Comparison of ENCODE assay signal across 26 cellular contexts in genomic region chr6:116036075-116036773, GRCh38. TPM values are rescaled to one million over a fixed set of nuclear protein-coding genes. Genes with fewer than 3 reads are reported as not detected.
DNase-seq lines count a peak whose midpoint lies in the region; ATAC-seq and TF ChIP-seq lines count a peak whose summit lies in the region.
"Had no signal": no experiment of that assay in that cellular context is flagged by ENCODE, and none has a peak within 500 bp of the region (broad histone marks: within the 10 kb centered on the region; RNA-seq: fewer than 3 reads in every experiment).

No MANE protein-coding gene starts in this region.

- peak overlapping the region; percentile 83 for H3K27ac Mint-ChIP-seq in mesothelial cell of epicardium
- no peak overlapping the region for H3K27ac Mint-ChIP-seq in immature natural killer cell
- H3K27ac Mint-ChIP-seq in activated CD4-positive, alpha-beta T cell treated with anti-CD3 and anti-CD28 coated beads for 36 hours: no peak overlapping the region
- H3K27ac Mint-ChIP-seq: activated T-cell treated with anti-CD3 and anti-CD28 coated beads, Interleukin-2, amount 50 U/mL, for 24 hours; dendritic cell treated with granulocyte-macrophage colony-stimulating factor and Interleukin-4, amounts not matched to agents 40 ng/mL and 50 ng/mL, for 4 days; natural killer cell; stimulated activated effector memory CD8-positive, alpha-beta T cell treated with anti-CD3 and anti-CD28 coated beads, Interleukin-12 subunit alpha, Interleukin-12 subunit beta, amount 100 ng/mL, for 72 hours had no signal

- TF ChIP-seq CTCF in HEK293 (tag by site-specific recombination; IDR thresholded peaks at IDR 0.05) (no peak), mesothelial cell of epicardium (IDR thresholded peaks at IDR 0.05; ENCODE audit: unreplicated experiment) (no peak)

- H3K9ac ChIP-seq in endocrine pancreas (ENCODE audit: control insufficient read depth, insufficient read depth, low read length): no peak overlapping the region

- CTCF ChIA-PET in HEK293 (lab: Yijun Ruan, JAX): interaction anchor here (0.6 to 0.9 kb wide), 2 partner anchors 25 to 777 kb away, joined by 3 to 4 read pairs; no protein-coding TSS in a partner anchor
- CTCF ChIA-PET in activated CD4-positive, alpha-beta T cell treated with anti-CD3 and anti-CD28 coated beads for 36 hours (lab: Charles Lee): no interaction called here

- no peak overlapping the region for H3K4me3 Mint-ChIP-seq in mesothelial cell of epicardium
- no peak overlapping the region for H3K4me3 Mint-ChIP-seq in immature natural killer cell
- H3K4me3 Mint-ChIP-seq in activated CD4-positive, alpha-beta T cell treated with anti-CD3 and anti-CD28 coated beads for 36 hours: no peak overlapping the region
- H3K4me3 Mint-ChIP-seq: activated T-cell treated with anti-CD3 and anti-CD28 coated beads, Interleukin-2, amount 50 U/mL, for 24 hours; dendritic cell treated with granulocyte-macrophage colony-stimulating factor and Interleukin-4, amounts not matched to agents 40 ng/mL and 50 ng/mL, for 4 days; natural killer cell; stimulated activated effector memory CD8-positive, alpha-beta T cell treated with anti-CD3 and anti-CD28 coated beads, Interleukin-12 subunit alpha, Interleukin-12 subunit beta, amount 100 ng/mL, for 72 hours had no signal

- H3K27me3 Mint-ChIP-seq in mesothelial cell of epicardium (ENCODE audit: low read depth) (no peaks in the 10 kb centered on the region), immature natural killer cell (ENCODE audit: low read depth in 3 of 3) (peaks cover 2 to 11% (median 5%) of the 10 kb centered on the region in 3 donors)
- H3K27me3 Mint-ChIP-seq in activated CD4-positive, alpha-beta T cell treated with anti-CD3 and anti-CD28 coated beads for 36 hours: peaks cover 19% of the 10 kb centered on the region
- H3K27me3 Mint-ChIP-seq: dendritic cell treated with granulocyte-macrophage colony-stimulating factor and Interleukin-4, amounts not matched to agents 40 ng/mL and 50 ng/mL, for 4 days had no signal

- H3K27me3 ChIP-seq in endocrine pancreas (ENCODE audit: control insufficient read depth, insufficient read depth, low read length): no peaks in the 10 kb centered on the region
- H3K27me3 ChIP-seq: right atrium auricular region, spleen, suprapubic skin, vagina had no signal

- H3K4me1 Mint-ChIP-seq in mesothelial cell of epicardium: peaks cover 40% of the 10 kb centered on the region
- no peaks in the 10 kb centered on the region for H3K4me1 Mint-ChIP-seq in immature natural killer cell
- no peaks in the 10 kb centered on the region for H3K4me1 Mint-ChIP-seq in activated CD4-positive, alpha-beta T cell treated with anti-CD3 and anti-CD28 coated beads for 36 hours
- H3K4me1 Mint-ChIP-seq: natural killer cell; stimulated activated effector memory CD8-positive, alpha-beta T cell treated with anti-CD3 and anti-CD28 coated beads, Interleukin-12 subunit alpha, Interleukin-12 subunit beta, amount 100 ng/mL, for 72 hours had no signal

- H3K4me1 ChIP-seq in HEK293 (ENCODE audit: control insufficient read depth, insufficient read depth, low read length) (no peaks in the 10 kb centered on the region), endocrine pancreas (ENCODE audit: control insufficient read depth, insufficient read depth, low read length) (peaks cover 19% of the 10 kb centered on the region)
- H3K4me1 ChIP-seq: spleen had no signal

- H3K9me3 ChIP-seq in HEK293 (ENCODE audit: control insufficient read depth, insufficient read depth, low read depth, low read length): no peaks in the 10 kb centered on the region
- H3K9me3 ChIP-seq in endocrine pancreas (ENCODE audit: control insufficient read depth, low read length): no peaks in the 10 kb centered on the region
- H3K9me3 ChIP-seq: right atrium auricular region, spleen, suprapubic skin, vagina had no signal

- H3K36me3 Mint-ChIP-seq in mesothelial cell of epicardium: peaks cover under 1% of the 10 kb centered on the region
- H3K36me3 Mint-ChIP-seq in immature natural killer cell: no peaks in the 10 kb centered on the region
- H3K36me3 Mint-ChIP-seq in activated CD4-positive, alpha-beta T cell treated with anti-CD3 and anti-CD28 coated beads for 36 hours (ENCODE audit: low read depth): no peaks in the 10 kb centered on the region
- H3K36me3 Mint-ChIP-seq: natural killer cell; stimulated activated effector memory CD8-positive, alpha-beta T cell treated with anti-CD3 and anti-CD28 coated beads, Interleukin-12 subunit alpha, Interleukin-12 subunit beta, amount 100 ng/mL, for 72 hours had no signal

- POLR2A ChIA-PET in HEK293 (lab: Yijun Ruan, JAX): no interaction called here
- POLR2A ChIA-PET in activated CD4-positive, alpha-beta T cell treated with anti-CD3 and anti-CD28 coated beads for 36 hours (lab: Charles Lee): no interaction called here

- intact Hi-C loops in activated CD4-positive, alpha-beta T cell treated with anti-CD3 and anti-CD28 coated beads for 36 hours (cut with DNase I, micrococcal nuclease): no loop called here

- H3K9me3 Mint-ChIP-seq in mesothelial cell of epicardium (no peaks in the 10 kb centered on the region), immature natural killer cell (no peaks in the 10 kb centered on the region)
- no peaks in the 10 kb centered on the region for H3K9me3 Mint-ChIP-seq in activated CD4-positive, alpha-beta T cell treated with anti-CD3 and anti-CD28 coated beads for 36 hours (ENCODE audit: low read depth)
- H3K9me3 Mint-ChIP-seq: activated T-cell treated with anti-CD3 and anti-CD28 coated beads, Interleukin-2, amount 50 U/mL, for 24 hours; dendritic cell treated with granulocyte-macrophage colony-stimulating factor and Interleukin-4, amounts not matched to agents 40 ng/mL and 50 ng/mL, for 4 days; stimulated activated effector memory CD8-positive, alpha-beta T cell treated with anti-CD3 and anti-CD28 coated beads, Interleukin-12 subunit alpha, Interleukin-12 subunit beta, amount 100 ng/mL, for 72 hours had no signal

- no peak for ATAC-seq in activated CD4-positive, alpha-beta T cell treated with anti-CD3 and anti-CD28 coated beads for 36 hours
- ATAC-seq: natural killer cell; stimulated activated effector memory CD8-positive, alpha-beta T cell treated with anti-CD3 and anti-CD28 coated beads, Interleukin-12 subunit alpha, Interleukin-12 subunit beta, amount 100 ng/mL, for 72 hours had no signal

- no peak overlapping the region for H3K27ac ChIP-seq in HEK293 (ENCODE audit: extremely low read depth, low read depth, low read length)
- H3K27ac ChIP-seq: spleen, suprapubic skin, vagina had no signal

- DNase-seq in A172 (ENCODE audit: low spot score) (peak; percentile 5), mesothelial cell of epicardium (ENCODE audit: low spot score in 2 of 2, unreplicated experiment in 2 of 2) (no peak), LoVo (ENCODE audit: low spot score) (no peak), immature natural killer cell (no peak)
- no peak for DNase-seq in activated T-cell treated with anti-CD3 and anti-CD28 coated beads, Interleukin-2, amount 50 U/mL, for 48 hours
- DNase-seq in activated CD4-positive, alpha-beta T cell treated with anti-CD3 and anti-CD28 coated beads for 36 hours: no peak
- DNase-seq: activated CD4-positive, alpha-beta T cell treated with anti-CD3 and anti-CD28 coated beads for 4 hours; activated naive CD4-positive, alpha-beta T cell; activated T-cell treated with anti-CD3 and anti-CD28 coated beads, Interleukin-2, amount 50 U/mL, for 24 hours; amniotic stem cell; C1 segment of cervical spinal cord; EL; KBM-7; midbrain; natural killer cell; NCI-H1436 treated with DMSO at 0.1 percent for 48 hours; NCI-H524; spleen; stimulated activated CD4-positive, alpha-beta T cell treated with anti-CD3 and anti-CD28 coated beads, Interleukin-2, amount 100 ng/mL, for 48 hours had no signal

- H3K4me3 ChIP-seq in HEK293 (ENCODE audit: low read depth, low read length) (no peak overlapping the region), endocrine pancreas (ENCODE audit: control insufficient read depth, insufficient read depth, low read length) (peak overlapping the region; percentile 50)
- H3K4me3 ChIP-seq: right atrium auricular region, spleen, suprapubic skin, vagina had no signal

- no peaks in the 10 kb centered on the region for H3K36me3 ChIP-seq in HEK293 (ENCODE audit: control insufficient read depth in 2 of 2, insufficient read depth in 1 of 2, low read length in 2 of 2)
- H3K36me3 ChIP-seq in endocrine pancreas (ENCODE audit: control insufficient read depth, insufficient read depth, low read length): no peaks in the 10 kb centered on the region
- H3K36me3 ChIP-seq: right atrium auricular region, spleen, suprapubic skin, vagina had no signal

TF ChIP-seq in HEK293, 187 proteins besides CTCF, POLR2A, EP300 and RAD21 (continues in another document):
- TF ChIP-seq PRDM10 (tag by site-specific recombination; IDR thresholded peaks at IDR 0.05) (peak; percentile 32; the same call in 1 of the 2 replicates), KLF8 (tag by site-specific recombination; IDR thresholded peaks at IDR 0.05) (no peak), ZNF530 (tag by site-specific recombination; IDR thresholded peaks at IDR 0.05; ENCODE audit: low read depth) (no peak)

RNA-seq across cellular contexts. Expression of gene FRK, which starts 24.5 kb away (rescaled TPM):
- total RNA-seq in A172 (2014; rRNA removed; shearing (Covaris generic)): 0.02 and 0.05 TPM in 2 replicates
- total RNA-seq in mesothelial cell of epicardium: 4.9 to 5.2 TPM (median 5.1 TPM) in 3 replicates
- polyA plus RNA-seq in immature natural killer cell: not detected
- under 1 TPM; 0.02 to 0.05 TPM for total RNA-seq in activated CD4-positive, alpha-beta T cell treated with anti-CD3 and anti-CD28 coated beads for 36 hours
- total RNA-seq: natural killer cell had no signal
